1 cellular context compared by ENCODE assay signal in the genomic region with DNA sequence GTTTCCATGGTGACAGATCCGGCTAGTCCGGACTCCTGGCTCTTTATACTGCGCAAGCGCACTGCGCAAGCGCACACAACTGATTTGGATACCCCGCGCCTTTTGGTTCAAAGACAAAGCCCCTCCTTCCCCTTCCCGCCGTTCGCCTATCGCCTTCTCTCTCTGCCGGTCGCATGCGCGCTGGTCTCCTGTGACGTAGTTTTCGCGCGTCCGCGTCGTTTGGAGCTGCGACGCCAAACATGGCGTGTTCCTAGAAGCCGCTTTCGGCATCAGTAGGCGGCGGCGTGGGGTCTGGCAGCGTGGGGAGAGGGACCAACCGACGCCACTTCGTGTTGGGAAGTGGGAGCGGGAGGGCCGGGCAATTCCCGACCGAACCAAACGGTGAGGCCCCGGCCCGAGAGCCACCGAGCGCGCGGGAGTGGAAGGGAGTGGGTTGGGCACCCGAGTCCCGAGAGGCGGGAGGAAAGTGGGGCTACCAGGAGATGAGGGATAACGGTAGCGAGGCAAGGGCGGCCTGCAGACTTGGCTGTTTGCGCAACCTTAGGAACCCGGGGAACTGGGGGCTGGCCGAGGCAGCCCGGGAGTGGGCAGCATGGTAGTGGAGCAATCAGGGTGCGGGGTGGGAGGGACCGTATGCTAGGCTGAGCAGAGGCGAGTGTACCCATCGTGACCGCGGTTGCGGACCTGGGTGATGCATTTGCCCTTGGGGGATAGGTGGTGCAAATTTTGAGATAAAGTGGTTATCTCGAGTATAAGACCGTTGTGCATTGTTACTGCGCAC.
A peak's percentile ranks its signal among the peaks of the same experiment; 100 is the strongest.
TF ChIP-seq lines count a peak whose summit lies in the region.

A gene (plus strand): TSS at position 215 of the 781 bp plus-strand sequence. CDS start 24,517 bp downstream, outside the sequence.

TF ChIP-seq in WTC11, 78 proteins besides CTCF, POLR2A, EP300 and RAD21 (continued from another document and continues in another):
- TF ChIP-seq, protein P1, sequence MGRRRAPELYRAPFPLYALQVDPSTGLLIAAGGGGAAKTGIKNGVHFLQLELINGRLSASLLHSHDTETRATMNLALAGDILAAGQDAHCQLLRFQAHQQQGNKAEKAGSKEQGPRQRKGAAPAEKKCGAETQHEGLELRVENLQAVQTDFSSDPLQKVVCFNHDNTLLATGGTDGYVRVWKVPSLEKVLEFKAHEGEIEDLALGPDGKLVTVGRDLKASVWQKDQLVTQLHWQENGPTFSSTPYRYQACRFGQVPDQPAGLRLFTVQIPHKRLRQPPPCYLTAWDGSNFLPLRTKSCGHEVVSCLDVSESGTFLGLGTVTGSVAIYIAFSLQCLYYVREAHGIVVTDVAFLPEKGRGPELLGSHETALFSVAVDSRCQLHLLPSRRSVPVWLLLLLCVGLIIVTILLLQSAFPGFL (CRISPR knock-in tag; IDR thresholded peaks at IDR 0.05; ENCODE audit: borderline replicate concordance): no peak
- TF ChIP-seq TEAD4 (CRISPR knock-in tag; IDR thresholded peaks at IDR 0.05) (no peak), RELA (CRISPR knock-in tag; IDR thresholded peaks at IDR 0.05; ENCODE audit: borderline replicate concordance) (peak; percentile 43; the same call in 1 of the 2 replicates), OVOL2 (CRISPR knock-in tag; IDR thresholded peaks at IDR 0.05; ENCODE audit: borderline replicate concordance) (no peak), ETV6 (CRISPR knock-in tag; IDR thresholded peaks at IDR 0.05) (peak; percentile 82; the same call in 1 of the 2 replicates), HMGA2 (CRISPR knock-in tag; IDR thresholded peaks at IDR 0.05) (no peak), ZNF121 (CRISPR knock-in tag; IDR thresholded peaks at IDR 0.05) (no peak), JUN (CRISPR knock-in tag; IDR thresholded peaks at IDR 0.05) (no peak), TCF7 (CRISPR knock-in tag; IDR thresholded peaks at IDR 0.05; ENCODE audit: low read depth) (no peak)
- TF ChIP-seq, protein P2, sequence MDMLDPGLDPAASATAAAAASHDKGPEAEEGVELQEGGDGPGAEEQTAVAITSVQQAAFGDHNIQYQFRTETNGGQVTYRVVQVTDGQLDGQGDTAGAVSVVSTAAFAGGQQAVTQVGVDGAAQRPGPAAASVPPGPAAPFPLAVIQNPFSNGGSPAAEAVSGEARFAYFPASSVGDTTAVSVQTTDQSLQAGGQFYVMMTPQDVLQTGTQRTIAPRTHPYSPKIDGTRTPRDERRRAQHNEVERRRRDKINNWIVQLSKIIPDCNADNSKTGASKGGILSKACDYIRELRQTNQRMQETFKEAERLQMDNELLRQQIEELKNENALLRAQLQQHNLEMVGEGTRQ (CRISPR knock-in tag; IDR thresholded peaks at IDR 0.05): no peak
- TF ChIP-seq, protein P3, sequence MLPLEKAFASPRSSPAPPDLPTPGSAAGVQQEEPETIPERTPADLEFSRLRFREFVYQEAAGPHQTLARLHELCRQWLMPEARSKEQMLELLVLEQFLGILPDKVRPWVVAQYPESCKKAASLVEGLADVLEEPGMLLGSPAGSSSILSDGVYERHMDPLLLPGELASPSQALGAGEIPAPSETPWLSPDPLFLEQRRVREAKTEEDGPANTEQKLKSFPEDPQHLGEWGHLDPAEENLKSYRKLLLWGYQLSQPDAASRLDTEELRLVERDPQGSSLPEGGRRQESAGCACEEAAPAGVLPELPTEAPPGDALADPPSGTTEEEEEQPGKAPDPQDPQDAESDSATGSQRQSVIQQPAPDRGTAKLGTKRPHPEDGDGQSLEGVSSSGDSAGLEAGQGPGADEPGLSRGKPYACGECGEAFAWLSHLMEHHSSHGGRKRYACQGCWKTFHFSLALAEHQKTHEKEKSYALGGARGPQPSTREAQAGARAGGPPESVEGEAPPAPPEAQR (CRISPR knock-in tag; IDR thresholded peaks at IDR 0.05): no peak
- TF ChIP-seq, protein P4, sequence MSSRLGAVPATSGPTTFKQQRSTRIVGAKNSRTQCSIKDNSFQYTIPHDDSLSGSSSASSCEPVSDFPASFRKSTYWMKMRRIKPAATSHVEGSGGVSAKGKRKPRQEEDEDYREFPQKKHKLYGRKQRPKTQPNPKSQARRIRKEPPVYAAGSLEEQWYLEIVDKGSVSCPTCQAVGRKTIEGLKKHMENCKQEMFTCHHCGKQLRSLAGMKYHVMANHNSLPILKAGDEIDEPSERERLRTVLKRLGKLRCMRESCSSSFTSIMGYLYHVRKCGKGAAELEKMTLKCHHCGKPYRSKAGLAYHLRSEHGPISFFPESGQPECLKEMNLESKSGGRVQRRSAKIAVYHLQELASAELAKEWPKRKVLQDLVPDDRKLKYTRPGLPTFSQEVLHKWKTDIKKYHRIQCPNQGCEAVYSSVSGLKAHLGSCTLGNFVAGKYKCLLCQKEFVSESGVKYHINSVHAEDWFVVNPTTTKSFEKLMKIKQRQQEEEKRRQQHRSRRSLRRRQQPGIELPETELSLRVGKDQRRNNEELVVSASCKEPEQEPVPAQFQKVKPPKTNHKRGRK (CRISPR knock-in tag; IDR thresholded peaks at IDR 0.05; ENCODE audit: borderline replicate concordance): no peak
- TF ChIP-seq, protein P5, sequence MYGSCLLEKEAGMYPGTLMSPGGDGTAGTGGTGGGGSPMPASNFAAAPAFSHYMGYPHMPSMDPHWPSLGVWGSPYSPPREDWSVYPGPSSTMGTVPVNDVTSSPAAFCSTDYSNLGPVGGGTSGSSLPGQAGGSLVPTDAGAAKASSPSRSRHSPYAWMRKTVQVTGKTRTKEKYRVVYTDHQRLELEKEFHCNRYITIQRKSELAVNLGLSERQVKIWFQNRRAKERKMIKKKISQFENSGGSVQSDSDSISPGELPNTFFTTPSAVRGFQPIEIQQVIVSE (CRISPR knock-in tag; IDR thresholded peaks at IDR 0.05; ENCODE audit: borderline replicate concordance): no peak
- TF ChIP-seq, protein P6, sequence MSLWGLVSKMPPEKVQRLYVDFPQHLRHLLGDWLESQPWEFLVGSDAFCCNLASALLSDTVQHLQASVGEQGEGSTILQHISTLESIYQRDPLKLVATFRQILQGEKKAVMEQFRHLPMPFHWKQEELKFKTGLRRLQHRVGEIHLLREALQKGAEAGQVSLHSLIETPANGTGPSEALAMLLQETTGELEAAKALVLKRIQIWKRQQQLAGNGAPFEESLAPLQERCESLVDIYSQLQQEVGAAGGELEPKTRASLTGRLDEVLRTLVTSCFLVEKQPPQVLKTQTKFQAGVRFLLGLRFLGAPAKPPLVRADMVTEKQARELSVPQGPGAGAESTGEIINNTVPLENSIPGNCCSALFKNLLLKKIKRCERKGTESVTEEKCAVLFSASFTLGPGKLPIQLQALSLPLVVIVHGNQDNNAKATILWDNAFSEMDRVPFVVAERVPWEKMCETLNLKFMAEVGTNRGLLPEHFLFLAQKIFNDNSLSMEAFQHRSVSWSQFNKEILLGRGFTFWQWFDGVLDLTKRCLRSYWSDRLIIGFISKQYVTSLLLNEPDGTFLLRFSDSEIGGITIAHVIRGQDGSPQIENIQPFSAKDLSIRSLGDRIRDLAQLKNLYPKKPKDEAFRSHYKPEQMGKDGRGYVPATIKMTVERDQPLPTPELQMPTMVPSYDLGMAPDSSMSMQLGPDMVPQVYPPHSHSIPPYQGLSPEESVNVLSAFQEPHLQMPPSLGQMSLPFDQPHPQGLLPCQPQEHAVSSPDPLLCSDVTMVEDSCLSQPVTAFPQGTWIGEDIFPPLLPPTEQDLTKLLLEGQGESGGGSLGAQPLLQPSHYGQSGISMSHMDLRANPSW (CRISPR knock-in tag; conservative IDR thresholded peaks at IDR 0.05; ENCODE audit: low read depth): no peak
- TF ChIP-seq, protein P7, sequence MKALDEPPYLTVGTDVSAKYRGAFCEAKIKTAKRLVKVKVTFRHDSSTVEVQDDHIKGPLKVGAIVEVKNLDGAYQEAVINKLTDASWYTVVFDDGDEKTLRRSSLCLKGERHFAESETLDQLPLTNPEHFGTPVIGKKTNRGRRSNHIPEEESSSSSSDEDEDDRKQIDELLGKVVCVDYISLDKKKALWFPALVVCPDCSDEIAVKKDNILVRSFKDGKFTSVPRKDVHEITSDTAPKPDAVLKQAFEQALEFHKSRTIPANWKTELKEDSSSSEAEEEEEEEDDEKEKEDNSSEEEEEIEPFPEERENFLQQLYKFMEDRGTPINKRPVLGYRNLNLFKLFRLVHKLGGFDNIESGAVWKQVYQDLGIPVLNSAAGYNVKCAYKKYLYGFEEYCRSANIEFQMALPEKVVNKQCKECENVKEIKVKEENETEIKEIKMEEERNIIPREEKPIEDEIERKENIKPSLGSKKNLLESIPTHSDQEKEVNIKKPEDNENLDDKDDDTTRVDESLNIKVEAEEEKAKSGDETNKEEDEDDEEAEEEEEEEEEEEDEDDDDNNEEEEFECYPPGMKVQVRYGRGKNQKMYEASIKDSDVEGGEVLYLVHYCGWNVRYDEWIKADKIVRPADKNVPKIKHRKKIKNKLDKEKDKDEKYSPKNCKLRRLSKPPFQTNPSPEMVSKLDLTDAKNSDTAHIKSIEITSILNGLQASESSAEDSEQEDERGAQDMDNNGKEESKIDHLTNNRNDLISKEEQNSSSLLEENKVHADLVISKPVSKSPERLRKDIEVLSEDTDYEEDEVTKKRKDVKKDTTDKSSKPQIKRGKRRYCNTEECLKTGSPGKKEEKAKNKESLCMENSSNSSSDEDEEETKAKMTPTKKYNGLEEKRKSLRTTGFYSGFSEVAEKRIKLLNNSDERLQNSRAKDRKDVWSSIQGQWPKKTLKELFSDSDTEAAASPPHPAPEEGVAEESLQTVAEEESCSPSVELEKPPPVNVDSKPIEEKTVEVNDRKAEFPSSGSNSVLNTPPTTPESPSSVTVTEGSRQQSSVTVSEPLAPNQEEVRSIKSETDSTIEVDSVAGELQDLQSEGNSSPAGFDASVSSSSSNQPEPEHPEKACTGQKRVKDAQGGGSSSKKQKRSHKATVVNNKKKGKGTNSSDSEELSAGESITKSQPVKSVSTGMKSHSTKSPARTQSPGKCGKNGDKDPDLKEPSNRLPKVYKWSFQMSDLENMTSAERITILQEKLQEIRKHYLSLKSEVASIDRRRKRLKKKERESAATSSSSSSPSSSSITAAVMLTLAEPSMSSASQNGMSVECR (CRISPR knock-in tag; IDR thresholded peaks at IDR 0.05; ENCODE audit: borderline replicate concordance): peak; percentile 63; the same call in 1 of the 2 replicates
- TF ChIP-seq, protein P8, sequence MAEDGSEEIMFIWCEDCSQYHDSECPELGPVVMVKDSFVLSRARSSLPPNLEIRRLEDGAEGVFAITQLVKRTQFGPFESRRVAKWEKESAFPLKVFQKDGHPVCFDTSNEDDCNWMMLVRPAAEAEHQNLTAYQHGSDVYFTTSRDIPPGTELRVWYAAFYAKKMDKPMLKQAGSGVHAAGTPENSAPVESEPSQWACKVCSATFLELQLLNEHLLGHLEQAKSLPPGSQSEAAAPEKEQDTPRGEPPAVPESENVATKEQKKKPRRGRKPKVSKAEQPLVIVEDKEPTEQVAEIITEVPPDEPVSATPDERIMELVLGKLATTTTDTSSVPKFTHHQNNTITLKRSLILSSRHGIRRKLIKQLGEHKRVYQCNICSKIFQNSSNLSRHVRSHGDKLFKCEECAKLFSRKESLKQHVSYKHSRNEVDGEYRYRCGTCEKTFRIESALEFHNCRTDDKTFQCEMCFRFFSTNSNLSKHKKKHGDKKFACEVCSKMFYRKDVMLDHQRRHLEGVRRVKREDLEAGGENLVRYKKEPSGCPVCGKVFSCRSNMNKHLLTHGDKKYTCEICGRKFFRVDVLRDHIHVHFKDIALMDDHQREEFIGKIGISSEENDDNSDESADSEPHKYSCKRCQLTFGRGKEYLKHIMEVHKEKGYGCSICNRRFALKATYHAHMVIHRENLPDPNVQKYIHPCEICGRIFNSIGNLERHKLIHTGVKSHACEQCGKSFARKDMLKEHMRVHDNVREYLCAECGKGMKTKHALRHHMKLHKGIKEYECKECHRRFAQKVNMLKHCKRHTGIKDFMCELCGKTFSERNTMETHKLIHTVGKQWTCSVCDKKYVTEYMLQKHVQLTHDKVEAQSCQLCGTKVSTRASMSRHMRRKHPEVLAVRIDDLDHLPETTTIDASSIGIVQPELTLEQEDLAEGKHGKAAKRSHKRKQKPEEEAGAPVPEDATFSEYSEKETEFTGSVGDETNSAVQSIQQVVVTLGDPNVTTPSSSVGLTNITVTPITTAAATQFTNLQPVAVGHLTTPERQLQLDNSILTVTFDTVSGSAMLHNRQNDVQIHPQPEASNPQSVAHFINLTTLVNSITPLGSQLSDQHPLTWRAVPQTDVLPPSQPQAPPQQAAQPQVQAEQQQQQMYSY (CRISPR knock-in tag; IDR thresholded peaks at IDR 0.05): no peak
- TF ChIP-seq, protein P9, sequence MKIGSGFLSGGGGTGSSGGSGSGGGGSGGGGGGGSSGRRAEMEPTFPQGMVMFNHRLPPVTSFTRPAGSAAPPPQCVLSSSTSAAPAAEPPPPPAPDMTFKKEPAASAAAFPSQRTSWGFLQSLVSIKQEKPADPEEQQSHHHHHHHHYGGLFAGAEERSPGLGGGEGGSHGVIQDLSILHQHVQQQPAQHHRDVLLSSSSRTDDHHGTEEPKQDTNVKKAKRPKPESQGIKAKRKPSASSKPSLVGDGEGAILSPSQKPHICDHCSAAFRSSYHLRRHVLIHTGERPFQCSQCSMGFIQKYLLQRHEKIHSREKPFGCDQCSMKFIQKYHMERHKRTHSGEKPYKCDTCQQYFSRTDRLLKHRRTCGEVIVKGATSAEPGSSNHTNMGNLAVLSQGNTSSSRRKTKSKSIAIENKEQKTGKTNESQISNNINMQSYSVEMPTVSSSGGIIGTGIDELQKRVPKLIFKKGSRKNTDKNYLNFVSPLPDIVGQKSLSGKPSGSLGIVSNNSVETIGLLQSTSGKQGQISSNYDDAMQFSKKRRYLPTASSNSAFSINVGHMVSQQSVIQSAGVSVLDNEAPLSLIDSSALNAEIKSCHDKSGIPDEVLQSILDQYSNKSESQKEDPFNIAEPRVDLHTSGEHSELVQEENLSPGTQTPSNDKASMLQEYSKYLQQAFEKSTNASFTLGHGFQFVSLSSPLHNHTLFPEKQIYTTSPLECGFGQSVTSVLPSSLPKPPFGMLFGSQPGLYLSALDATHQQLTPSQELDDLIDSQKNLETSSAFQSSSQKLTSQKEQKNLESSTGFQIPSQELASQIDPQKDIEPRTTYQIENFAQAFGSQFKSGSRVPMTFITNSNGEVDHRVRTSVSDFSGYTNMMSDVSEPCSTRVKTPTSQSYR (CRISPR knock-in tag; IDR thresholded peaks at IDR 0.05): no peak
- TF ChIP-seq, protein P10, sequence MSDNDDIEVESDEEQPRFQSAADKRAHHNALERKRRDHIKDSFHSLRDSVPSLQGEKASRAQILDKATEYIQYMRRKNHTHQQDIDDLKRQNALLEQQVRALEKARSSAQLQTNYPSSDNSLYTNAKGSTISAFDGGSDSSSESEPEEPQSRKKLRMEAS (CRISPR knock-in tag; IDR thresholded peaks at IDR 0.05): peak; percentile 86
- TF ChIP-seq, protein P11, sequence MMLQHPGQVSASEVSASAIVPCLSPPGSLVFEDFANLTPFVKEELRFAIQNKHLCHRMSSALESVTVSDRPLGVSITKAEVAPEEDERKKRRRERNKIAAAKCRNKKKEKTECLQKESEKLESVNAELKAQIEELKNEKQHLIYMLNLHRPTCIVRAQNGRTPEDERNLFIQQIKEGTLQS (CRISPR knock-in tag; conservative IDR thresholded peaks at IDR 0.05): no peak
- TF ChIP-seq, protein P12, sequence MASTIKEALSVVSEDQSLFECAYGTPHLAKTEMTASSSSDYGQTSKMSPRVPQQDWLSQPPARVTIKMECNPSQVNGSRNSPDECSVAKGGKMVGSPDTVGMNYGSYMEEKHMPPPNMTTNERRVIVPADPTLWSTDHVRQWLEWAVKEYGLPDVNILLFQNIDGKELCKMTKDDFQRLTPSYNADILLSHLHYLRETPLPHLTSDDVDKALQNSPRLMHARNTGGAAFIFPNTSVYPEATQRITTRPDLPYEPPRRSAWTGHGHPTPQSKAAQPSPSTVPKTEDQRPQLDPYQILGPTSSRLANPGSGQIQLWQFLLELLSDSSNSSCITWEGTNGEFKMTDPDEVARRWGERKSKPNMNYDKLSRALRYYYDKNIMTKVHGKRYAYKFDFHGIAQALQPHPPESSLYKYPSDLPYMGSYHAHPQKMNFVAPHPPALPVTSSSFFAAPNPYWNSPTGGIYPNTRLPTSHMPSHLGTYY (CRISPR knock-in tag; IDR thresholded peaks at IDR 0.05): no peak
